In genomic region chr7:150946826-150947750, GRCh38 we compare ENCODE assay signal across 15 cellular contexts. TPM values are rescaled to one million over a fixed set of nuclear protein-coding genes. Genes with fewer than 3 reads are reported as not detected.
A peak's percentile ranks its signal among the peaks of the same experiment; 100 is the strongest.
DNase-seq lines count a peak whose midpoint lies in the region; ATAC-seq, FAIRE-seq and TF ChIP-seq lines count a peak whose summit lies in the region.
"Had no signal": no experiment of that assay in that cellular context is flagged by ENCODE, and none has a peak within 500 bp of the region (broad histone marks: within the 10 kb centered on the region; RNA-seq: fewer than 3 reads in every experiment).

No MANE protein-coding gene starts in this region.

- intact Hi-C loops in cardiac septum (cut with DNase I) (loop anchor here (1.0 kb wide), 1 partner anchor 25 kb away; no protein-coding TSS in a partner anchor), left ventricle myocardium superior (cut with micrococcal nuclease) (no loop called here), upper lobe of right lung (cut with DNase I) (no loop called here)

- H3K27me3 ChIP-seq in foreskin keratinocyte (peaks cover 44% of the 10 kb centered on the region), upper lobe of right lung (peaks cover 12% of the 10 kb centered on the region)
- H3K27me3 ChIP-seq: gastrocnemius medialis had no signal

- no peaks in the 10 kb centered on the region for H3K36me3 ChIP-seq in upper lobe of right lung
- H3K36me3 ChIP-seq: gastrocnemius medialis had no signal

- no peaks in the 10 kb centered on the region for H3K9me3 ChIP-seq in upper lobe of right lung
- H3K9me3 ChIP-seq: Caco-2, gastrocnemius medialis had no signal

- DNase-seq in cardiac septum (ENCODE audit: low spot score) (peak; percentile 72), left ventricle myocardium superior (no peak), foreskin keratinocyte (no peak), mesenteric fat pad (ENCODE audit: low spot score) (peak; percentile 83), upper lobe of right lung (peak; percentile 62), SK-N-DZ (ENCODE audit: low spot score) (no peak), RCC 7860 (ENCODE audit: low spot score) (no peak)
- DNase-seq: Caco-2; gastrocnemius medialis; NCI-H2107; stimulated activated CD4-positive, alpha-beta T cell treated with anti-CD3 and anti-CD28 coated beads, Interleukin-2, amount 100 ng/mL, for 24 hours; T-helper 1 cell had no signal

- TF ChIP-seq CTCF in foreskin keratinocyte (conservative IDR thresholded peaks at IDR 0.05) (no peak), upper lobe of right lung (IDR thresholded peaks at IDR 0.05) (no peak)

- FAIRE-seq in RCC 7860 (lab: Jason Lieb, UNC): no peak
- FAIRE-seq: G401.6 had no signal

- H3K27ac ChIP-seq in foreskin keratinocyte (no peak overlapping the region), upper lobe of right lung (no peak overlapping the region)
- H3K27ac ChIP-seq: gastrocnemius medialis had no signal

- ATAC-seq in left ventricle myocardium superior: no peak
- ATAC-seq in foreskin keratinocyte: peak; percentile 3
- no peak for ATAC-seq in upper lobe of right lung
- ATAC-seq in HG03135 (IDR thresholded peaks at IDR 0.05; ENCODE audit: unreplicated experiment): no peak
- ATAC-seq: gastrocnemius medialis had no signal

- H3K4me1 ChIP-seq in foreskin keratinocyte: peaks cover 11% of the 10 kb centered on the region
- H3K4me1 ChIP-seq in upper lobe of right lung: no peaks in the 10 kb centered on the region
- H3K4me1 ChIP-seq: gastrocnemius medialis had no signal

- H3K4me3 ChIP-seq in upper lobe of right lung: no peak overlapping the region
- H3K4me3 ChIP-seq: gastrocnemius medialis had no signal

RNA-seq across cellular contexts. Expression of gene KCNH2, which starts 31.0 kb away (rescaled TPM):
- total RNA-seq in cardiac septum: 61.9 TPM
- total RNA-seq in left ventricle myocardium superior: 107 TPM
- not detected in 2 replicates for total RNA-seq in foreskin keratinocyte
- polyA plus RNA-seq in foreskin keratinocyte: not detected in 2 replicates
- 0.32 TPM for total RNA-seq in mesenteric fat pad
- 3.6 TPM for total RNA-seq in upper lobe of right lung
- 47.5 and 53.0 TPM in 2 replicates for polyA plus RNA-seq in SK-N-DZ (2014; cell fraction: cytosol; rRNA removed)
- polyA plus RNA-seq in SK-N-DZ (2014; cell fraction: nucleus; rRNA removed): 69.1 and 75.0 TPM in 2 replicates
- total RNA-seq: RPMI7951 had no signal

RNA-seq across cellular contexts. Expression of gene NOS3, which starts 43.7 kb away (rescaled TPM):
- total RNA-seq in cardiac septum (26.5 TPM), left ventricle myocardium superior (10.9 TPM), foreskin keratinocyte (3.4 and 5.3 TPM in 2 replicates), mesenteric fat pad (57.1 TPM), upper lobe of right lung (42.9 TPM)
- polyA plus RNA-seq in foreskin keratinocyte: 2.1 and 6.0 TPM in 2 replicates
- 14.7 and 15.2 TPM in 2 replicates for polyA plus RNA-seq in SK-N-DZ (2014; cell fraction: cytosol; rRNA removed)
- polyA plus RNA-seq in SK-N-DZ (2014; cell fraction: nucleus; rRNA removed): 21.6 and 21.7 TPM in 2 replicates

Comparison
In these comparisons a context has a peak if more than half of its experiments do, and no peak if none do; other contexts are left out.
1. DNase-seq: peak in cardiac septum (single experiment), mesenteric fat pad (single experiment) and upper lobe of right lung (single experiment); none in left ventricle myocardium superior (single experiment), foreskin keratinocyte (0 of 2), SK-N-DZ (single experiment) and RCC 7860 (single experiment).
2. RNA of gene KCNH2, which starts 31.0 kb away (total RNA-seq): 107 TPM in left ventricle myocardium superior (single experiment) and 61.9 TPM in cardiac septum (single experiment); 3.6 TPM in upper lobe of right lung (single experiment), 0.32 TPM in mesenteric fat pad (single experiment) and not detected in foreskin keratinocyte; every median in the first group is over 10 times any median in the second.